Comparison of ENCODE assay signal across 14 cellular contexts in genomic region chr1:100953915-100954314, GRCh38.
"Had no signal": no experiment of that assay in that cellular context is flagged by ENCODE, and none has a peak within 500 bp of the region (broad histone marks: within the 10 kb centered on the region; RNA-seq: fewer than 3 reads in every experiment).

No MANE protein-coding gene starts in this region.

- H3K27me3 Mint-ChIP-seq: brain had no signal

- H3K27me3 ChIP-seq: right lobe of liver had no signal

- ATAC-seq: esophagus mucosa, right lobe of liver had no signal

- H3K9me3 Mint-ChIP-seq: brain had no signal

- H3K9me3 ChIP-seq: prostate gland, right lobe of liver had no signal

- H3K4me3 Mint-ChIP-seq: brain had no signal

- DNase-seq: activated CD4-positive, CD25-positive, alpha-beta regulatory T cell treated with anti-CD3 and anti-CD28 coated beads, Interleukin-2, amount 50 U/mL, for 72 hours; activated effector memory CD4-positive, alpha-beta T cell treated with anti-CD3 and anti-CD28 coated beads, Interleukin-2, amount 50 U/mL, for 16 hours; amniotic stem cell; cerebellar nuclear complex; dermis blood vessel endothelial cell; hippocampal formation; kidney glomerular epithelial cell; right lobe of liver; stimulated activated naive CD4-positive, alpha-beta T cell; substantia nigra; trophoblast cell had no signal

- H3K4me3 ChIP-seq: prostate gland, right lobe of liver had no signal

- H3K27ac ChIP-seq: prostate gland, right lobe of liver had no signal

- H3K36me3 ChIP-seq: prostate gland had no signal
